In the genomic region with DNA sequence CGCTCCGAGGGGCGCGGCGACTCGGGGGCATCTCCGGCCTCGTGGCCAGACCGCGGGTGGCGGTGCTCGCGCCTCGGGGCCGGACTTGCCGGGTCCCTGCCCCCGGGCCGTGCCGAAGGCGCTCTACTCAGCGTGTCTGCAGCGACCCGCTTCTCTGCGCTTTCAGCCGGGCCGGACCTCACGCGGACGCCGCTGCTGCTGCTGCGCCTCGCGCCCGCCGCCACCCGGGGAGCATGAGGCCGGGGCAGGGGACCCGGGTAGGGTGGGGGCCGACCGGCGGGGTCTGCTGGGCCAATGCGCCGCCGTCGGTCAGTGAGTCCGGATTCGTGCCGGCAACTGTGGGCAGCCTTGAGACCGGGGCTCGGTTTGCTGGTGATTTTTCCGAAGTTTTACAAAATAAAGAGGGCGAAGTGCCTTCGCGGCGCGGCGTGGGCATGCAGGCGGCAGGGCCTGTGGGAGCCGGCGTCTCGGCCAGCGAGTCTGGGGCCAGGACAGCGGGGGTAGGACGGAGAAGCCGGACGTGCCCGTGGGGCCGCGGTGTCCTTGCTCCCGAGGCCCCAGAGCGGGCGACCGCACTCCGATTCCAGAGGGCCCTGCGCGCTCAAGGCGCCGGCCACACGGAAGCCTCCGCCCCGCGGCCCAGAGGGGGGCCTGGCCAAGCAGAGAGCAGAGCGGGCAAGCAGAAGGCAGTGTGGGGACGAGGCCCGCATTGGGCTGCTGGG, we compare ENCODE assay signal across 8 cellular contexts. TPM values are rescaled to one million over a fixed set of nuclear protein-coding genes. Genes with fewer than 3 reads are reported as not detected.
DNase-seq lines count a peak whose midpoint lies in the region; ATAC-seq and TF ChIP-seq lines count a peak whose summit lies in the region.

No MANE protein-coding gene starts in this region.

- H3K9me3 Mint-ChIP-seq in WTC11, result no peaks in the 10 kb centered on the region
- H3K9me3 Mint-ChIP-seq in stimulated activated memory B cell treated with anti-CD40 and anti-IgM and Interleukin-4, amounts not matched to agents 10 μg/mL and 1 μg/mL and 100 μg/mL, for 72 hours, result peaks cover 6% of the 10 kb centered on the region

- CTCF ChIA-PET in WTC11 (lab: Charles Lee), result interaction anchor here (0.9 to 2.3 kb wide), 3 partner anchors 38 to 71 kb away, joined by 4 to 18 read pairs (median 12); no protein-coding TSS in a partner anchor

- H3K27me3 Mint-ChIP-seq in WTC11 (ENCODE audit: low read depth), result peaks cover 85% of the 10 kb centered on the region
- H3K27me3 Mint-ChIP-seq in stimulated activated memory B cell treated with anti-CD40 and anti-IgM and Interleukin-4, amounts not matched to agents 10 μg/mL and 1 μg/mL and 100 μg/mL, for 72 hours, result peaks cover 85% of the 10 kb centered on the region

- no peak overlapping the region for H3K27ac Mint-ChIP-seq in WTC11
- no peak overlapping the region for H3K27ac Mint-ChIP-seq in stimulated activated memory B cell treated with anti-CD40 and anti-IgM and Interleukin-4, amounts not matched to agents 10 μg/mL and 1 μg/mL and 100 μg/mL, for 72 hours

- no peaks in the 10 kb centered on the region for H3K36me3 Mint-ChIP-seq in WTC11
- no peaks in the 10 kb centered on the region for H3K36me3 Mint-ChIP-seq in stimulated activated memory B cell treated with anti-CD40 and anti-IgM and Interleukin-4, amounts not matched to agents 10 μg/mL and 1 μg/mL and 100 μg/mL, for 72 hours

- TF ChIP-seq CTCF in WTC11 (IDR thresholded peaks at IDR 0.05), result no peak

- H3K4me1 Mint-ChIP-seq in WTC11, result peaks cover 16% of the 10 kb centered on the region
- H3K4me1 Mint-ChIP-seq in stimulated activated memory B cell treated with anti-CD40 and anti-IgM and Interleukin-4, amounts not matched to agents 10 μg/mL and 1 μg/mL and 100 μg/mL, for 72 hours, result peaks cover 7% of the 10 kb centered on the region

- DNase-seq in NCI-H146 (lab: John Stamatoyannopoulos, UW) (peak; percentile 3), NCI-H146 treated with DMSO at 0.1 percent for 48 hours (lab: John Stamatoyannopoulos, UW; ENCODE audit: unreplicated experiment) (no peak), WTC11 (ENCODE audit: low spot score) (peak; percentile 26), iPS-NIHi7 (ENCODE audit: extremely low spot score) (peak; percentile 52), CD1c-positive myeloid dendritic cell (ENCODE audit: extremely low spot score) (no peak)

- POLR2A ChIA-PET in WTC11 (lab: Charles Lee), result no interaction called here

- ATAC-seq in WTC11 (peak; percentile 65), HG03108 (IDR thresholded peaks at IDR 0.05; ENCODE audit: unreplicated experiment) (no peak), HG02973 (IDR thresholded peaks at IDR 0.05; ENCODE audit: unreplicated experiment) (no peak)
- ATAC-seq in stimulated activated memory B cell treated with anti-CD40 and anti-IgM and Interleukin-4, amounts not matched to agents 10 μg/mL and 1 μg/mL and 100 μg/mL, for 72 hours, result peak; percentile 9

- peak overlapping the region; percentile 66 for H3K4me3 Mint-ChIP-seq in WTC11
- H3K4me3 Mint-ChIP-seq in stimulated activated memory B cell treated with anti-CD40 and anti-IgM and Interleukin-4, amounts not matched to agents 10 μg/mL and 1 μg/mL and 100 μg/mL, for 72 hours, result no peak overlapping the region

TF ChIP-seq in WTC11, 78 proteins besides CTCF, POLR2A, EP300 and RAD21:
- TF ChIP-seq FOXP1 (CRISPR knock-in tag; IDR thresholded peaks at IDR 0.05; ENCODE audit: borderline replicate concordance) (0 out of 2 replicates have a peak, but pooled peaks have one; percentile 37), ZNF423 (CRISPR knock-in tag; IDR thresholded peaks at IDR 0.05) (peak; percentile 26; the same call in 1 of the 2 replicates), NR3C1 (CRISPR knock-in tag; conservative IDR thresholded peaks at IDR 0.05; ENCODE audit: low read depth) (no peak), TP53 (CRISPR knock-in tag; IDR thresholded peaks at IDR 0.05) (0 out of 2 replicates have a peak, but pooled peaks have one; percentile 5), FOXK1 (CRISPR knock-in tag; IDR thresholded peaks at IDR 0.05) (0 out of 2 replicates have a peak, but pooled peaks have one; percentile 46), CREB1 (CRISPR knock-in tag; IDR thresholded peaks at IDR 0.05) (peak; percentile 49; the same call in 1 of the 2 replicates), ZNF317 (CRISPR knock-in tag; IDR thresholded peaks at IDR 0.05; ENCODE audit: borderline replicate concordance, low read depth) (peak; percentile 10; the same call in 1 of the 2 replicates)
- TF ChIP-seq, protein P1, sequence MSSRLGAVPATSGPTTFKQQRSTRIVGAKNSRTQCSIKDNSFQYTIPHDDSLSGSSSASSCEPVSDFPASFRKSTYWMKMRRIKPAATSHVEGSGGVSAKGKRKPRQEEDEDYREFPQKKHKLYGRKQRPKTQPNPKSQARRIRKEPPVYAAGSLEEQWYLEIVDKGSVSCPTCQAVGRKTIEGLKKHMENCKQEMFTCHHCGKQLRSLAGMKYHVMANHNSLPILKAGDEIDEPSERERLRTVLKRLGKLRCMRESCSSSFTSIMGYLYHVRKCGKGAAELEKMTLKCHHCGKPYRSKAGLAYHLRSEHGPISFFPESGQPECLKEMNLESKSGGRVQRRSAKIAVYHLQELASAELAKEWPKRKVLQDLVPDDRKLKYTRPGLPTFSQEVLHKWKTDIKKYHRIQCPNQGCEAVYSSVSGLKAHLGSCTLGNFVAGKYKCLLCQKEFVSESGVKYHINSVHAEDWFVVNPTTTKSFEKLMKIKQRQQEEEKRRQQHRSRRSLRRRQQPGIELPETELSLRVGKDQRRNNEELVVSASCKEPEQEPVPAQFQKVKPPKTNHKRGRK (CRISPR knock-in tag; IDR thresholded peaks at IDR 0.05; ENCODE audit: borderline replicate concordance), result no peak
- TF ChIP-seq, protein P2, sequence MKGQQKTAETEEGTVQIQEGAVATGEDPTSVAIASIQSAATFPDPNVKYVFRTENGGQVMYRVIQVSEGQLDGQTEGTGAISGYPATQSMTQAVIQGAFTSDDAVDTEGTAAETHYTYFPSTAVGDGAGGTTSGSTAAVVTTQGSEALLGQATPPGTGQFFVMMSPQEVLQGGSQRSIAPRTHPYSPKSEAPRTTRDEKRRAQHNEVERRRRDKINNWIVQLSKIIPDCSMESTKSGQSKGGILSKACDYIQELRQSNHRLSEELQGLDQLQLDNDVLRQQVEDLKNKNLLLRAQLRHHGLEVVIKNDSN (CRISPR knock-in tag; IDR thresholded peaks at IDR 0.05), result 0 out of 2 replicates have a peak, but pooled peaks have one; percentile 13
- TF ChIP-seq, protein P3, sequence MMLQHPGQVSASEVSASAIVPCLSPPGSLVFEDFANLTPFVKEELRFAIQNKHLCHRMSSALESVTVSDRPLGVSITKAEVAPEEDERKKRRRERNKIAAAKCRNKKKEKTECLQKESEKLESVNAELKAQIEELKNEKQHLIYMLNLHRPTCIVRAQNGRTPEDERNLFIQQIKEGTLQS (CRISPR knock-in tag; conservative IDR thresholded peaks at IDR 0.05), result no peak

RNA-seq across cellular contexts. Expression of a gene that starts 0.7 kb away (rescaled TPM):
- total RNA-seq in WTC11 (2021), result 0.07 to 0.09 TPM (median 0.07 TPM) in 3 replicates

Comparison
In these comparisons a context has a peak if more than half of its experiments do, and no peak if none do; other contexts are left out.
1. DNase-seq: peak in NCI-H146 (single experiment), WTC11 (single experiment) and iPS-NIHi7 (single experiment); none in NCI-H146 treated with DMSO at 0.1 percent for 48 hours (single experiment) and CD1c-positive myeloid dendritic cell (single experiment).
2. ATAC-seq: peak in WTC11 (single experiment) and stimulated activated memory B cell treated with anti-CD40 and anti-IgM and Interleukin-4, amounts not matched to agents 10 μg/mL and 1 μg/mL and 100 μg/mL, for 72 hours (single experiment); none in HG03108 (single experiment) and HG02973 (single experiment).